ENCODE assay signal across 1 cellular context in genomic region chr7:128862571-128863432, GRCh38.
TF ChIP-seq lines count a peak whose summit lies in the region.

Gene ATP6V1F, plus strand, starts transcription at chr7:128862856. Its CDS starts 49 bp downstream, at chr7:128862905.

TF ChIP-seq in HepG2, 621 proteins besides CTCF, POLR2A, EP300 and RAD21 (continued from another document):
- TF ChIP-seq ARID4A (CRISPR knock-in tag; IDR thresholded peaks at IDR 0.05; ENCODE audit: borderline replicate concordance): peak; percentile 67; the same call in 1 of the 2 replicates
- TF ChIP-seq ZFX (CRISPR knock-in tag; IDR thresholded peaks at IDR 0.05; ENCODE audit: low read depth): peak; percentile 90
- 0 out of 2 replicates have a peak, but pooled peaks have one; percentile 28 for TF ChIP-seq ZNF276 (CRISPR knock-in tag; IDR thresholded peaks at IDR 0.05; ENCODE audit: low read depth)
- peak; percentile 57; the same call in 1 of the 2 replicates for TF ChIP-seq MEF2D (CRISPR knock-in tag; IDR thresholded peaks at IDR 0.05)
- no peak for TF ChIP-seq TBL1XR1 (IDR thresholded peaks at IDR 0.05; ENCODE audit: borderline replicate concordance, low read length, partially characterized antibody)
- peak; percentile 23 for TF ChIP-seq ZNF781 (CRISPR knock-in tag; IDR thresholded peaks at IDR 0.05; ENCODE audit: borderline replicate concordance, not compliant biosample characterization)
- peak; percentile 67; the same call in 1 of the 2 replicates for TF ChIP-seq ZNF552 (CRISPR knock-in tag; IDR thresholded peaks at IDR 0.05; ENCODE audit: borderline replicate concordance)
- peak; percentile 69; the same call in 1 of the 2 replicates for TF ChIP-seq SAFB2 (CRISPR knock-in tag; IDR thresholded peaks at IDR 0.05; ENCODE audit: borderline replicate concordance, low read depth)
- TF ChIP-seq EZH2 (conservative IDR thresholded peaks at IDR 0.05; ENCODE audit: low read depth, low read length): no peak
- TF ChIP-seq DMAP1 (CRISPR knock-in tag; IDR thresholded peaks at IDR 0.05): peak; percentile 31; the same call in 1 of the 2 replicates
- TF ChIP-seq HOXA9 (CRISPR knock-in tag; IDR thresholded peaks at IDR 0.05; ENCODE audit: borderline replicate concordance): no peak
- 0 out of 2 replicates have a peak, but pooled peaks have one; percentile 2 for TF ChIP-seq MLX (CRISPR knock-in tag; IDR thresholded peaks at IDR 0.05)
- TF ChIP-seq ZNF367 (CRISPR knock-in tag; IDR thresholded peaks at IDR 0.05; ENCODE audit: borderline replicate concordance): no peak
- TF ChIP-seq DMTF1 (CRISPR knock-in tag; IDR thresholded peaks at IDR 0.05): 0 out of 2 replicates have a peak, but pooled peaks have one; percentile 52
- no peak for TF ChIP-seq RXRB (CRISPR knock-in tag; IDR thresholded peaks at IDR 0.05; ENCODE audit: borderline replicate concordance)
- peak; percentile 51 to 78; a peak in 3 of 4 replicates for TF ChIP-seq HMGXB4 (CRISPR knock-in tag; IDR thresholded peaks at IDR 0.05; ENCODE audit: borderline replicate concordance in 1 of 2, low read depth in 1 of 2)
- TF ChIP-seq ZNF704 (CRISPR knock-in tag; IDR thresholded peaks at IDR 0.05; ENCODE audit: borderline replicate concordance): 0 out of 2 replicates have a peak, but pooled peaks have one; percentile 53
- TF ChIP-seq ZNF318 (CRISPR knock-in tag; IDR thresholded peaks at IDR 0.05): peak; percentile 61; the same call in 1 of the 2 replicates
- no peak for TF ChIP-seq ZNF34 (CRISPR knock-in tag; IDR thresholded peaks at IDR 0.05; ENCODE audit: borderline replicate concordance)
- peak; percentile 37; the same call in 1 of the 2 replicates for TF ChIP-seq ZNF792 (CRISPR knock-in tag; IDR thresholded peaks at IDR 0.05)
- TF ChIP-seq RBM39 (IDR thresholded peaks at IDR 0.05; ENCODE audit: low read depth, low read length, poor library complexity, severe bottlenecking): peak; percentile 40
- TF ChIP-seq ZNF577 (CRISPR knock-in tag; IDR thresholded peaks at IDR 0.05; ENCODE audit: borderline replicate concordance, low read depth): peak; percentile 70; the same call in 1 of the 2 replicates
- TF ChIP-seq NFATC3 (CRISPR knock-in tag; IDR thresholded peaks at IDR 0.05): 0 out of 2 replicates have a peak, but pooled peaks have one; percentile 49
